In genomic region chr15:100124361-100124760, GRCh38 we compare ENCODE assay signal across 24 cellular contexts.
DNase-seq lines count a peak whose midpoint lies in the region; ATAC-seq, FAIRE-seq and TF ChIP-seq lines count a peak whose summit lies in the region.
"Had no signal": no experiment of that assay in that cellular context is flagged by ENCODE, and none has a peak within 500 bp of the region (broad histone marks: within the 10 kb centered on the region; RNA-seq: fewer than 3 reads in every experiment).

No MANE protein-coding gene starts in this region.

- no peaks in the 10 kb centered on the region for H3K4me1 Mint-ChIP-seq in neural crest cell
- H3K4me1 Mint-ChIP-seq: CD14-positive monocyte; CD8-positive, alpha-beta memory T cell had no signal

- no peak overlapping the region for H3K4me3 Mint-ChIP-seq in neural crest cell
- H3K4me3 Mint-ChIP-seq: CD14-positive monocyte; CD4-positive, alpha-beta T cell; CD8-positive, alpha-beta memory T cell; HFFc6 had no signal

- H3K27ac Mint-ChIP-seq in neural crest cell (ENCODE audit: unreplicated experiment): peak overlapping the region; percentile 66
- H3K27ac Mint-ChIP-seq: CD4-positive, alpha-beta T cell; CD8-positive, alpha-beta memory T cell; HFFc6 had no signal

- TF ChIP-seq CTCF in RWPE1 (conservative IDR thresholded peaks at IDR 0.05; ENCODE audit: low read depth): no peak
- TF ChIP-seq CTCF in neural crest cell (conservative IDR thresholded peaks at IDR 0.05): no peak

- peak overlapping the region; percentile 49 for H3K27ac ChIP-seq in RWPE1
- H3K27ac ChIP-seq: A549; BLaER1 treated with 17β-estradiol and CSF1 and Interleukin-3, amounts not matched to agents 10 nM and 100 nM had no signal

- POLR2A ChIA-PET in RWPE1 (lab: Yijun Ruan, JAX; ENCODE audit: low non-redundant PET): no interaction called here

- ATAC-seq in HG02884 (IDR thresholded peaks at IDR 0.05; ENCODE audit: unreplicated experiment): no peak
- ATAC-seq: A549 had no signal

- CTCF ChIA-PET in RWPE1 (lab: Yijun Ruan, JAX): interaction anchor here (0.6 kb wide), 1 partner anchor 1346 kb away, joined by 3 read pairs; no protein-coding TSS in a partner anchor

- no peaks in the 10 kb centered on the region for H3K27me3 Mint-ChIP-seq in neural crest cell (ENCODE audit: low read depth)
- H3K27me3 Mint-ChIP-seq: CD4-positive, alpha-beta T cell; CD8-positive, alpha-beta memory T cell had no signal

- DNase-seq in HTR-8/SVneo (ENCODE audit: insufficient read length, low spot score): no peak
- DNase-seq in RWPE1 (ENCODE audit: low spot score): no peak
- DNase-seq in neural crest cell (ENCODE audit: low read depth, low spot score): no peak
- DNase-seq in EL: no peak
- no peak for DNase-seq in anterior cingulate cortex (lab: John Stamatoyannopoulos, UW)
- DNase-seq: 8988T; ACHN; AML-193; BE2C; CD4-positive, alpha-beta T cell; CD8-positive, alpha-beta memory T cell; DMS 273 treated with DMSO at 0.1 percent for 48 hours; DMS79; GF-D8; GOT3; HFFc6 had no signal

- H3K9me3 Mint-ChIP-seq in neural crest cell: peaks cover 16% of the 10 kb centered on the region

- H3K36me3 Mint-ChIP-seq in neural crest cell (ENCODE audit: low read depth): peaks cover 10% of the 10 kb centered on the region
- H3K36me3 Mint-ChIP-seq: CD14-positive monocyte had no signal

- FAIRE-seq in HTR-8/SVneo (lab: Jason Lieb, UNC): peak; percentile 20
- FAIRE-seq: A549, D721Med, GM12891, GM18507, H54 had no signal
